Comparison of ENCODE assay signal across 8 cellular contexts in genomic region chr11:69700278-69701140, GRCh38. TPM values are rescaled to one million over a fixed set of nuclear protein-coding genes. Genes with fewer than 3 reads are reported as not detected.
A peak's percentile ranks its signal among the peaks of the same experiment; 100 is the strongest.
DNase-seq lines count a peak whose midpoint lies in the region; ATAC-seq and TF ChIP-seq lines count a peak whose summit lies in the region.

No MANE protein-coding gene starts in this region.

- POLR2A ChIA-PET in HEK293T (lab: Yijun Ruan, JAX), result no interaction called here

- TF ChIP-seq POLR2A in esophagus squamous epithelium (IDR thresholded peaks at IDR 0.05), result no peak

- no peaks in the 10 kb centered on the region for H3K36me3 Mint-ChIP-seq in T-helper 17 cell (ENCODE audit: low read depth)

- H3K4me1 ChIP-seq in esophagus squamous epithelium, result peaks cover 9 to 39% (median 16%) of the 10 kb centered on the region in 3 donors

- peaks cover 22 to 96% (median 26%) of the 10 kb centered on the region in 4 donors for H3K27me3 ChIP-seq in esophagus squamous epithelium

- no peaks in the 10 kb centered on the region for H3K4me1 Mint-ChIP-seq in T-helper 17 cell

- intact Hi-C loops in left ventricle myocardium superior (cut with micrococcal nuclease), result no loop called here
- intact Hi-C loops in esophagus squamous epithelium (cut with DNase I), result loop anchor here (10.0 kb wide), 1 partner anchor 184 kb away; no protein-coding TSS in a partner anchor

- peak; percentile 47 for DNase-seq in HEK293T (ENCODE audit: extremely low spot score)
- DNase-seq in SK-MEL-5 (ENCODE audit: low read depth, low spot score), result peak; percentile 91
- peak; percentile 86 for DNase-seq in left ventricle myocardium superior
- DNase-seq in skeletal muscle cell (ENCODE audit: low read depth), result peak; percentile 22
- no peak for DNase-seq in esophagus squamous epithelium (lab: John Stamatoyannopoulos, UW)
- no peak for DNase-seq in T-helper 17 cell
- DNase-seq in activated CD4-positive, CD25-positive, alpha-beta regulatory T cell treated with anti-CD3 and anti-CD28 coated beads, Interleukin-2, amount 50 U/mL, for 72 hours, result no peak

- no peak for TF ChIP-seq CTCF in esophagus squamous epithelium (IDR thresholded peaks at IDR 0.05)

- H3K27ac ChIP-seq in esophagus squamous epithelium, result no peak overlapping the region

- H3K4me3 Mint-ChIP-seq in T-helper 17 cell, result no peak overlapping the region

- in situ Hi-C loops in SK-MEL-5 (cut with HindIII; ENCODE audit: low pct_unique_long_range_greater_than_20kb, low sequenced_read_pairs), result no loop called here

- H3K36me3 ChIP-seq in esophagus squamous epithelium, result no peaks in the 10 kb centered on the region

- no peaks in the 10 kb centered on the region for H3K9me3 ChIP-seq in esophagus squamous epithelium
- no peaks in the 10 kb centered on the region for H3K9me3 ChIP-seq in T-helper 17 cell (ENCODE audit: control insufficient read depth, low read length, poor library complexity, severe bottlenecking)

- H3K4me3 ChIP-seq in skeletal muscle cell (ENCODE audit: low read depth, low read length) (no peak overlapping the region), esophagus squamous epithelium (no peak overlapping the region)

- 58% methylated on average over 10 of the region's 20 CpGs for WGBS in esophagus squamous epithelium, 2 donors

- peak; percentile 94 for ATAC-seq in left ventricle myocardium superior
- ATAC-seq in GM21447 (IDR thresholded peaks at IDR 0.05; ENCODE audit: unreplicated experiment), result no peak
- no peak for ATAC-seq in T-helper 17 cell

- peaks cover 49% of the 10 kb centered on the region for H3K27me3 Mint-ChIP-seq in T-helper 17 cell

- CTCF ChIA-PET in HEK293T (lab: Yijun Ruan, JAX), result interaction anchor here (1.0 kb wide), 1 partner anchor 18 kb away, joined by 4 read pairs; no protein-coding TSS in a partner anchor

- H3K27ac Mint-ChIP-seq in T-helper 17 cell, result no peak overlapping the region

TF ChIP-seq in HEK293T, 16 proteins besides CTCF, POLR2A, EP300 and RAD21:
- TF ChIP-seq FOXA1 (IDR thresholded peaks at IDR 0.05) (no peak), ARNT (IDR thresholded peaks at IDR 0.05) (no peak), LEF1 (IDR thresholded peaks at IDR 0.05; ENCODE audit: borderline replicate concordance) (no peak), FOXM1 (IDR thresholded peaks at IDR 0.05; ENCODE audit: borderline replicate concordance) (no peak), HDGF (IDR thresholded peaks at IDR 0.05; ENCODE audit: borderline replicate concordance) (no peak), FOXK2 (IDR thresholded peaks at IDR 0.05) (no peak), NFRKB (IDR thresholded peaks at IDR 0.05) (no peak), TARDBP (IDR thresholded peaks at IDR 0.05) (no peak), SUZ12 (IDR thresholded peaks at IDR 0.05) (no peak), BHLHE40 (IDR thresholded peaks at IDR 0.05; ENCODE audit: borderline replicate concordance) (no peak), SP1 (IDR thresholded peaks at IDR 0.05) (no peak), ELF4 (IDR thresholded peaks at IDR 0.05) (no peak)

RNA-seq across cellular contexts. Expression of gene FGF19, which starts 3.3 kb away (rescaled TPM):
- total RNA-seq in SK-MEL-5 (2014; rRNA removed; shearing (Covaris generic)), result 0.13 TPM in 1 of 2 replicates, not detected in the other
- not detected in 2 replicates for polyA plus RNA-seq in SK-MEL-5 (2015; cell fraction: cytosol; rRNA removed)
- not detected in 2 replicates for polyA plus RNA-seq in SK-MEL-5 (2015; cell fraction: nucleus; rRNA removed)
- not detected for total RNA-seq in left ventricle myocardium superior
- not detected for total RNA-seq in esophagus squamous epithelium
- total RNA-seq in T-helper 17 cell, result not detected

RNA-seq across cellular contexts. Expression of gene LTO1, which starts 25.4 kb away (rescaled TPM):
- total RNA-seq in SK-MEL-5 (2014; rRNA removed; shearing (Covaris generic)), result 39.9 and 46.7 TPM in 2 replicates
- polyA plus RNA-seq in SK-MEL-5 (2015; cell fraction: cytosol; rRNA removed), result 41.8 and 42.8 TPM in 2 replicates
- 143 and 149 TPM in 2 replicates for polyA plus RNA-seq in SK-MEL-5 (2015; cell fraction: nucleus; rRNA removed)
- 10.9 TPM for total RNA-seq in left ventricle myocardium superior
- total RNA-seq in esophagus squamous epithelium, result 10 to 100 TPM; 16.5 to 29.2 (median 19.3) TPM
- 10 to 100 TPM; 33.4 to 43.2 TPM for total RNA-seq in T-helper 17 cell

RNA-seq across cellular contexts. Expression of gene CCND1, which starts 59.6 kb away (rescaled TPM):
- 111 and 118 TPM in 2 replicates for total RNA-seq in SK-MEL-5 (2014; rRNA removed; shearing (Covaris generic))
- polyA plus RNA-seq in SK-MEL-5 (2015; cell fraction: cytosol; rRNA removed), result 146 and 173 TPM in 2 replicates
- 62.1 and 108 TPM in 2 replicates for polyA plus RNA-seq in SK-MEL-5 (2015; cell fraction: nucleus; rRNA removed)
- 162 TPM for total RNA-seq in left ventricle myocardium superior
- total RNA-seq in esophagus squamous epithelium, result 100 to 1,000 TPM in 3 of 4 donors, 10 to 100 TPM in 1; 64.1 to 216 (median 145) TPM
- total RNA-seq in T-helper 17 cell, result 1 to 10 TPM; 1.1 to 3.9 TPM

Comparison
In these comparisons a context has a peak if more than half of its experiments do, and no peak if none do; other contexts are left out.
1. DNase-seq: peak in HEK293T (single experiment), SK-MEL-5 (single experiment), left ventricle myocardium superior (single experiment) and skeletal muscle cell (single experiment); none in esophagus squamous epithelium (single experiment), T-helper 17 cell (0 of 3) and activated CD4-positive, CD25-positive, alpha-beta regulatory T cell treated with anti-CD3 and anti-CD28 coated beads, Interleukin-2, amount 50 U/mL, for 72 hours (single experiment).
2. RNA of gene CCND1, which starts 59.6 kb away (total RNA-seq): 64.1 to 216 TPM in esophagus squamous epithelium, 162 TPM in left ventricle myocardium superior (single experiment) and 111 to 118 TPM in SK-MEL-5; 1.1 to 3.9 TPM in T-helper 17 cell; every median in the first group is over 10 times any median in the second.